Comparison of ENCODE assay signal across 8 cellular contexts in genomic region chr10:49187950-49188761, GRCh38. TPM values are rescaled to one million over a fixed set of nuclear protein-coding genes. Genes with fewer than 3 reads are reported as not detected.
DNase-seq lines count a peak whose midpoint lies in the region; ATAC-seq lines count a peak whose summit lies in the region.

Gene TMEM273, minus strand, starts transcription at chr10:49188391. Its CDS starts 55 bp downstream, at chr10:49188336.

- H3K36me3 Mint-ChIP-seq in activated naive CD4-positive, alpha-beta T cell treated with anti-CD3 and anti-CD28 coated beads for 36 hours (ENCODE audit: low read depth): no peaks in the 10 kb centered on the region
- no peaks in the 10 kb centered on the region for H3K36me3 Mint-ChIP-seq in T-cell

- H3K4me1 Mint-ChIP-seq in activated naive CD4-positive, alpha-beta T cell treated with anti-CD3 and anti-CD28 coated beads for 36 hours (ENCODE audit: low read depth): peaks cover 11% of the 10 kb centered on the region
- peaks cover 15 to 77% (median 39%) of the 10 kb centered on the region in 3 donors for H3K4me1 Mint-ChIP-seq in T-cell

- no peak within 1 kb of the TSS for H3K9ac ChIP-seq in trophoblast cell (ENCODE audit: low read length)

- H4K8ac ChIP-seq in trophoblast cell (ENCODE audit: low read depth, low read length): no peak within 1 kb of the TSS

- no peak within 1 kb of the TSS for H3K14ac ChIP-seq in trophoblast cell (ENCODE audit: low read length)

- H3K27me3 Mint-ChIP-seq in activated naive CD4-positive, alpha-beta T cell treated with anti-CD3 and anti-CD28 coated beads for 36 hours (ENCODE audit: low read depth): peaks cover 43% of the 10 kb centered on the region
- peaks cover 13 to 16% of the 10 kb centered on the region in 2 donors for H3K27me3 Mint-ChIP-seq in T-cell

- no peaks in the 10 kb centered on the region for H3K79me1 ChIP-seq in trophoblast cell (ENCODE audit: low read length)

- H3K27ac ChIP-seq in trophoblast cell (ENCODE audit: low read depth, low read length): no peak within 1 kb of the TSS

- no peak within 1 kb of the TSS for H2BK12ac ChIP-seq in trophoblast cell (ENCODE audit: low read length)

- H2AK5ac ChIP-seq in trophoblast cell (ENCODE audit: low read length): no peak within 1 kb of the TSS

- intact Hi-C loops in activated naive CD4-positive, alpha-beta T cell treated with anti-CD3 and anti-CD28 coated beads for 36 hours (cut with micrococcal nuclease): no loop called here

- no peaks in the 10 kb centered on the region for H3K9me3 Mint-ChIP-seq in activated naive CD4-positive, alpha-beta T cell treated with anti-CD3 and anti-CD28 coated beads for 36 hours
- no peaks in the 10 kb centered on the region for H3K9me3 Mint-ChIP-seq in T-cell

- H3K18ac ChIP-seq in trophoblast cell (ENCODE audit: low read length): no peak within 1 kb of the TSS

- H3K4ac ChIP-seq in trophoblast cell (ENCODE audit: low read depth, low read length): no peak within 1 kb of the TSS

- peak within 1 kb of the TSS; percentile 1 for H3K4me3 Mint-ChIP-seq in activated naive CD4-positive, alpha-beta T cell treated with anti-CD3 and anti-CD28 coated beads for 36 hours
- peak within 1 kb of the TSS; percentile 51 to 77 (median 59) for H3K4me3 Mint-ChIP-seq in T-cell

- no peak within 1 kb of the TSS for H3K4me3 ChIP-seq in trophoblast cell (ENCODE audit: low read depth, low read length)

- POLR2A ChIA-PET in T-cell (lab: Charles Lee): no interaction called here

- no peaks in the 10 kb centered on the region for H3K79me2 ChIP-seq in trophoblast cell (ENCODE audit: control insufficient read depth, insufficient read depth, low read length, poor library complexity)

- H3K27me3 ChIP-seq in trophoblast cell (ENCODE audit: insufficient read depth, low read length): no peaks in the 10 kb centered on the region

- no peak within 1 kb of the TSS for H4K12ac ChIP-seq in trophoblast cell (ENCODE audit: low read depth, low read length)

- H2AFZ ChIP-seq in trophoblast cell (ENCODE audit: insufficient read depth, low read length, poor library complexity): no peak within 1 kb of the TSS

- no peak within 1 kb of the TSS for H3K4me2 ChIP-seq in trophoblast cell (ENCODE audit: low read length)

- no peaks in the 10 kb centered on the region for H3K36me3 ChIP-seq in trophoblast cell (ENCODE audit: control insufficient read depth in 1 of 2, insufficient read depth in 2 of 2, low read length in 2 of 2)

- H3K9me3 ChIP-seq in trophoblast cell (ENCODE audit: insufficient read depth, low read depth, low read length): no peaks in the 10 kb centered on the region

- H3K4me1 ChIP-seq in trophoblast cell (ENCODE audit: control insufficient read depth in 1 of 2, insufficient read depth in 2 of 2, low read length in 2 of 2): peaks cover 2 to 6% of the 10 kb centered on the region in 2 experiments

- WGBS in trophoblast cell (ENCODE audit: extremely low coverage, insufficient coverage, insufficient read length): no CpG with 5 or more reads among the region's 9 CpGs

- CTCF ChIA-PET in activated naive CD4-positive, alpha-beta T cell treated with anti-CD3 and anti-CD28 coated beads for 36 hours (lab: Charles Lee): no interaction called here
- CTCF ChIA-PET in T-cell (lab: Charles Lee): no interaction called here

- DNase-seq in activated naive CD4-positive, alpha-beta T cell treated with anti-CD3 and anti-CD28 coated beads for 36 hours: no peak
- no peak for DNase-seq in activated naive CD4-positive, alpha-beta T cell treated with anti-CD3 and anti-CD28 coated beads, Interleukin-2, amount 50 U/mL, for 16 hours
- DNase-seq in T-cell: peak in 7 of 34 experiments; percentile 11 to 44 (median 20)
- peak; percentile 11 to 23 for DNase-seq in trophoblast cell
- DNase-seq in NCI-H2107 treated with DMSO at 0.1 percent for 48 hours (lab: John Stamatoyannopoulos, UW; ENCODE audit: unreplicated experiment): no peak
- DNase-seq in OCI-M2 (lab: John Stamatoyannopoulos, UW; ENCODE audit: unreplicated experiment): no peak

- H4K91ac ChIP-seq in trophoblast cell (ENCODE audit: low read depth, low read length): no peak within 1 kb of the TSS

- peak within 1 kb of the TSS; percentile 26 for H3K27ac Mint-ChIP-seq in activated naive CD4-positive, alpha-beta T cell treated with anti-CD3 and anti-CD28 coated beads for 36 hours
- H3K27ac Mint-ChIP-seq in T-cell: peak within 1 kb of the TSS; percentile 59 to 96

- ATAC-seq in HG03064 (IDR thresholded peaks at IDR 0.05; ENCODE audit: low read depth, unreplicated experiment) (peak; percentile 65), T-cell (replicated peaks in 1 of 4) (peak; percentile 51 to 64 (median 58)), esophagus mucosa (peak; percentile 84)

- H3K23ac ChIP-seq in trophoblast cell (ENCODE audit: low read length): no peak within 1 kb of the TSS

- H2BK5ac ChIP-seq in trophoblast cell (ENCODE audit: low read depth, low read length, poor library complexity): no peak within 1 kb of the TSS

- H2BK120ac ChIP-seq in trophoblast cell (ENCODE audit: insufficient read depth, low read length, poor library complexity): no peak within 1 kb of the TSS

RNA-seq across cellular contexts. Expression of gene TMEM273, which starts in this region (rescaled TPM):
- under 1 TPM; 0.48 to 0.72 TPM for total RNA-seq in activated naive CD4-positive, alpha-beta T cell treated with anti-CD3 and anti-CD28 coated beads for 36 hours
- total RNA-seq in T-cell: 10 to 100 TPM in 4 of 5 donors, 1 to 10 TPM in 1; 8.4 to 22.9 (median 15.6) TPM
- 3.8 TPM for total RNA-seq in esophagus mucosa
- 0.07 and 0.15 TPM in 2 replicates for polyA plus RNA-seq in trophoblast cell (2013)

Comparison
In these comparisons a context has a peak if more than half of its experiments do, and no peak if none do; other contexts are left out.
1. DNase-seq: peak in trophoblast cell (2 of 2); none in activated naive CD4-positive, alpha-beta T cell treated with anti-CD3 and anti-CD28 coated beads for 36 hours (single experiment), activated naive CD4-positive, alpha-beta T cell treated with anti-CD3 and anti-CD28 coated beads, Interleukin-2, amount 50 U/mL, for 16 hours (single experiment), NCI-H2107 treated with DMSO at 0.1 percent for 48 hours (single experiment) and OCI-M2 (single experiment).
2. Peak in every context shown above with its lines, with median percentiles within 50 percentile points of each other: ATAC-seq.